ENCODE assay signal across 19 cellular contexts in the genomic region with DNA sequence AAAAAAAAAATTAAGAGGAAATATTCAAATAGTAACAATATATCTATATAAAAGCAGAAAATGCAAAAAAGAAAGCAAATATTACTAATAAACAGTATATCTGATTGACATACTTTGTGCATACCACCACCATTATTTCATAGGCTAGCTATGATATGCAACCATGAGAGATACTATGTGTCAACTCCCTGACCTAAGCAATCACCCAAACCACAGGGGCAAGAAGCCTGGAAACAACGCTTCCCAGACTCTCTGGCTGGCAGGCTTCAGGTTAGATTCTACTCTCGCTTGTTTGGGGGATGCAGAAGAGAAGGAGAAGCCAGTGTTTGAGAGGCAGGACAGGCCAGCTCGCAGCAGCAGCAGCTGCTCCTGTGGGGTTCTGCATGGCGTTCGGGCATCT.
A peak's percentile ranks its signal among the peaks of the same experiment; 100 is the strongest.
DNase-seq lines count a peak whose midpoint lies in the region; ATAC-seq and TF ChIP-seq lines count a peak whose summit lies in the region.
"Had no signal": no experiment of that assay in that cellular context is flagged by ENCODE, and none has a peak within 500 bp of the region (broad histone marks: within the 10 kb centered on the region; RNA-seq: fewer than 3 reads in every experiment).

No MANE protein-coding gene starts in this region.

- H3K4me3 ChIP-seq in gastroesophageal sphincter (no peak overlapping the region), sigmoid colon (no peak overlapping the region), uterus (no peak overlapping the region)
- H3K4me3 ChIP-seq: BLaER1 had no signal

- H3K27me3 ChIP-seq in gastroesophageal sphincter = no peaks in the 10 kb centered on the region
- no peaks in the 10 kb centered on the region for H3K27me3 ChIP-seq in sigmoid colon
- H3K27me3 ChIP-seq in uterus = no peaks in the 10 kb centered on the region
- H3K27me3 ChIP-seq: BLaER1 had no signal

- H3K9me3 Mint-ChIP-seq in type B pancreatic cell = no peaks in the 10 kb centered on the region

- DNase-seq in EL (peak; percentile 53), sigmoid colon (no peak), UCSD-AML1 (lab: John Stamatoyannopoulos, UW; ENCODE audit: unreplicated experiment) (no peak), uterus (no peak), HUDEP-2 (lab: John Stamatoyannopoulos, UW; ENCODE audit: unreplicated experiment in 76 of 76) (no peak), type B pancreatic cell (ENCODE audit: extremely low spot score, unreplicated experiment) (no peak)
- DNase-seq: CD4-positive, alpha-beta memory T cell; DMS53; H7; NCI-H1417; NCI-H187; NCI-H2227 treated with DMSO at 0.1 percent for 48 hours; NCI-H524; NCI-H82; RPMI8226; SIG-M5 had no signal

- H3K27ac ChIP-seq in gastroesophageal sphincter (peak overlapping the region; percentile 77 to 90 (median 88)), sigmoid colon (peak overlapping the region; percentile 83 to 93 (median 88)), uterus (no peak overlapping the region)
- H3K27ac ChIP-seq: BLaER1 had no signal

- H3K4me1 Mint-ChIP-seq in type B pancreatic cell (ENCODE audit: unreplicated experiment) = peaks cover 12% of the 10 kb centered on the region
- H3K4me1 Mint-ChIP-seq: CD4-positive, alpha-beta memory T cell had no signal

- no peak overlapping the region for H3K27ac Mint-ChIP-seq in type B pancreatic cell
- H3K27ac Mint-ChIP-seq: CD4-positive, alpha-beta memory T cell had no signal

- no peaks in the 10 kb centered on the region for H3K36me3 Mint-ChIP-seq in type B pancreatic cell
- H3K36me3 Mint-ChIP-seq: CD4-positive, alpha-beta memory T cell had no signal

- no peak overlapping the region for H3K4me3 Mint-ChIP-seq in type B pancreatic cell
- H3K4me3 Mint-ChIP-seq: CD4-positive, alpha-beta memory T cell had no signal

- H3K4me1 ChIP-seq in gastroesophageal sphincter (peaks cover 3 to 61% (median 4%) of the 10 kb centered on the region in 3 donors), sigmoid colon (peaks cover 0 to 71% (median 66%) of the 10 kb centered on the region in 4 donors), uterus (no peaks in the 10 kb centered on the region)

- TF ChIP-seq CTCF in gastroesophageal sphincter (IDR thresholded peaks at IDR 0.05) = no peak
- TF ChIP-seq CTCF in sigmoid colon (IDR thresholded peaks at IDR 0.05) = no peak
- TF ChIP-seq CTCF in uterus (IDR thresholded peaks at IDR 0.05) = no peak
- no peak for TF ChIP-seq CTCF in type B pancreatic cell (conservative IDR thresholded peaks at IDR 0.05)

- TF ChIP-seq EP300 in gastroesophageal sphincter (IDR thresholded peaks at IDR 0.05) = no peak
- no peak for TF ChIP-seq EP300 in sigmoid colon (IDR thresholded peaks at IDR 0.05)

- TF ChIP-seq POLR2A in gastroesophageal sphincter (IDR thresholded peaks at IDR 0.05) = no peak
- no peak for TF ChIP-seq POLR2A in sigmoid colon (IDR thresholded peaks at IDR 0.05)
- no peak for TF ChIP-seq POLR2A in uterus (IDR thresholded peaks at IDR 0.05)

- intact Hi-C loops in sigmoid colon (cut with DNase I) = no loop called here
- intact Hi-C loops in uterus (cut with DNase I; ENCODE audit: low total_unique reads) = no loop called here

- ATAC-seq in SK-N-SH treated with all-trans-retinoic acid at 6 μM for 48 hours (peak; percentile 32; the same call in 2 of the 3 replicates), gastroesophageal sphincter (no peak)

- WGBS in gastroesophageal sphincter (ENCODE audit: low coverage in 1 of 2), 2 donors = 68% methylated on average over 3 of the region's 5 CpGs; no CpG with 5 or more reads in 1 of the 2 donors
- 94 to 95% methylated on average over 5 of the region's 5 CpGs for WGBS in sigmoid colon, 2 donors

- H3K27me3 Mint-ChIP-seq in type B pancreatic cell = no peaks in the 10 kb centered on the region

- H3K9me3 ChIP-seq in gastroesophageal sphincter = no peaks in the 10 kb centered on the region
- peaks cover 0 to 2% (median 0%) of the 10 kb centered on the region in 4 donors for H3K9me3 ChIP-seq in sigmoid colon
- H3K9me3 ChIP-seq in uterus = no peaks in the 10 kb centered on the region
- H3K9me3 ChIP-seq: BLaER1 had no signal

- H3K36me3 ChIP-seq in gastroesophageal sphincter (no peaks in the 10 kb centered on the region), sigmoid colon (no peaks in the 10 kb centered on the region), uterus (no peaks in the 10 kb centered on the region)
- H3K36me3 ChIP-seq: BLaER1 had no signal

TF ChIP-seq in SK-N-SH treated with all-trans-retinoic acid at 6 μM for 48 hours, 23 proteins besides CTCF, POLR2A, EP300 and RAD21:
- TF ChIP-seq ZC3H10 (CRISPR knock-in tag; IDR thresholded peaks at IDR 0.05) (no peak), ZNF8 (CRISPR knock-in tag; IDR thresholded peaks at IDR 0.05) (no peak), ISL1 (CRISPR knock-in tag; IDR thresholded peaks at IDR 0.05) (no peak), TCF4 (CRISPR knock-in tag; IDR thresholded peaks at IDR 0.05; ENCODE audit: borderline replicate concordance) (no peak), ZFP30 (CRISPR knock-in tag; IDR thresholded peaks at IDR 0.05) (no peak), ZNF565 (CRISPR knock-in tag; conservative IDR thresholded peaks at IDR 0.05; ENCODE audit: low read depth) (no peak), GLIS3 (CRISPR knock-in tag; IDR thresholded peaks at IDR 0.05) (no peak), PPARA (CRISPR knock-in tag; IDR thresholded peaks at IDR 0.05; ENCODE audit: borderline replicate concordance) (no peak), RARB (CRISPR knock-in tag; IDR thresholded peaks at IDR 0.05) (no peak), ESRRG (CRISPR knock-in tag; IDR thresholded peaks at IDR 0.05) (no peak), ARNTL (CRISPR knock-in tag; IDR thresholded peaks at IDR 0.05; ENCODE audit: borderline replicate concordance, low read depth) (no peak)
- TF ChIP-seq, protein P1, sequence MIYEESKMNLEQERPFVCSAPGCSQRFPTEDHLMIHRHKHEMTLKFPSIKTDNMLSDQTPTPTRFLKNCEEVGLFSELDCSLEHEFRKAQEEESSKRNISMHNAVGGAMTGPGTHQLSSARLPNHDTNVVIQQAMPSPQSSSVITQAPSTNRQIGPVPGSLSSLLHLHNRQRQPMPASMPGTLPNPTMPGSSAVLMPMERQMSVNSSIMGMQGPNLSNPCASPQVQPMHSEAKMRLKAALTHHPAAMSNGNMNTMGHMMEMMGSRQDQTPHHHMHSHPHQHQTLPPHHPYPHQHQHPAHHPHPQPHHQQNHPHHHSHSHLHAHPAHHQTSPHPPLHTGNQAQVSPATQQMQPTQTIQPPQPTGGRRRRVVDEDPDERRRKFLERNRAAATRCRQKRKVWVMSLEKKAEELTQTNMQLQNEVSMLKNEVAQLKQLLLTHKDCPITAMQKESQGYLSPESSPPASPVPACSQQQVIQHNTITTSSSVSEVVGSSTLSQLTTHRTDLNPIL (CRISPR knock-in tag; IDR thresholded peaks at IDR 0.05; ENCODE audit: low read depth) = no peak
- TF ChIP-seq, protein P2, sequence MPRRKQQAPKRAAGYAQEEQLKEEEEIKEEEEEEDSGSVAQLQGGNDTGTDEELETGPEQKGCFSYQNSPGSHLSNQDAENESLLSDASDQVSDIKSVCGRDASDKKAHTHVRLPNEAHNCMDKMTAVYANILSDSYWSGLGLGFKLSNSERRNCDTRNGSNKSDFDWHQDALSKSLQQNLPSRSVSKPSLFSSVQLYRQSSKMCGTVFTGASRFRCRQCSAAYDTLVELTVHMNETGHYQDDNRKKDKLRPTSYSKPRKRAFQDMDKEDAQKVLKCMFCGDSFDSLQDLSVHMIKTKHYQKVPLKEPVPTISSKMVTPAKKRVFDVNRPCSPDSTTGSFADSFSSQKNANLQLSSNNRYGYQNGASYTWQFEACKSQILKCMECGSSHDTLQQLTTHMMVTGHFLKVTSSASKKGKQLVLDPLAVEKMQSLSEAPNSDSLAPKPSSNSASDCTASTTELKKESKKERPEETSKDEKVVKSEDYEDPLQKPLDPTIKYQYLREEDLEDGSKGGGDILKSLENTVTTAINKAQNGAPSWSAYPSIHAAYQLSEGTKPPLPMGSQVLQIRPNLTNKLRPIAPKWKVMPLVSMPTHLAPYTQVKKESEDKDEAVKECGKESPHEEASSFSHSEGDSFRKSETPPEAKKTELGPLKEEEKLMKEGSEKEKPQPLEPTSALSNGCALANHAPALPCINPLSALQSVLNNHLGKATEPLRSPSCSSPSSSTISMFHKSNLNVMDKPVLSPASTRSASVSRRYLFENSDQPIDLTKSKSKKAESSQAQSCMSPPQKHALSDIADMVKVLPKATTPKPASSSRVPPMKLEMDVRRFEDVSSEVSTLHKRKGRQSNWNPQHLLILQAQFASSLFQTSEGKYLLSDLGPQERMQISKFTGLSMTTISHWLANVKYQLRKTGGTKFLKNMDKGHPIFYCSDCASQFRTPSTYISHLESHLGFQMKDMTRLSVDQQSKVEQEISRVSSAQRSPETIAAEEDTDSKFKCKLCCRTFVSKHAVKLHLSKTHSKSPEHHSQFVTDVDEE (CRISPR knock-in tag; IDR thresholded peaks at IDR 0.05) = no peak
- TF ChIP-seq, protein P3, sequence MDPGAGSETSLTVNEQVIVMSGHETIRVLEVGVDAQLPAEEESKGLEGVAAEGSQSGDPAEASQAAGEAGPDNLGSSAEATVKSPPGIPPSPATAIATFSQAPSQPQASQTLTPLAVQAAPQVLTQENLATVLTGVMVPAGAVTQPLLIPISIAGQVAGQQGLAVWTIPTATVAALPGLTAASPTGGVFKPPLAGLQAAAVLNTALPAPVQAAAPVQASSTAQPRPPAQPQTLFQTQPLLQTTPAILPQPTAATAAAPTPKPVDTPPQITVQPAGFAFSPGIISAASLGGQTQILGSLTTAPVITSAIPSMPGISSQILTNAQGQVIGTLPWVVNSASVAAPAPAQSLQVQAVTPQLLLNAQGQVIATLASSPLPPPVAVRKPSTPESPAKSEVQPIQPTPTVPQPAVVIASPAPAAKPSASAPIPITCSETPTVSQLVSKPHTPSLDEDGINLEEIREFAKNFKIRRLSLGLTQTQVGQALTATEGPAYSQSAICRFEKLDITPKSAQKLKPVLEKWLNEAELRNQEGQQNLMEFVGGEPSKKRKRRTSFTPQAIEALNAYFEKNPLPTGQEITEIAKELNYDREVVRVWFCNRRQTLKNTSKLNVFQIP (CRISPR knock-in tag; IDR thresholded peaks at IDR 0.05; ENCODE audit: borderline replicate concordance, low read depth) = no peak

Comparison
In these comparisons a context has a peak if more than half of its experiments do, and no peak if none do; other contexts are left out.
1. H3K27ac ChIP-seq: peak in gastroesophageal sphincter (4 of 4) and sigmoid colon (4 of 4); none in uterus (0 of 2).